ENCODE assay signal across 16 cellular contexts in genomic region chr3:121488628-121489027, GRCh38. TPM values are rescaled to one million over a fixed set of nuclear protein-coding genes. Genes with fewer than 3 reads are reported as not detected.
DNase-seq lines count a peak whose midpoint lies in the region; ATAC-seq and TF ChIP-seq lines count a peak whose summit lies in the region.
"Had no signal": no experiment of that assay in that cellular context is flagged by ENCODE, and none has a peak within 500 bp of the region (broad histone marks: within the 10 kb centered on the region; RNA-seq: fewer than 3 reads in every experiment).

No MANE protein-coding gene starts in this region.

- no peak for ATAC-seq in GM18867 (IDR thresholded peaks at IDR 0.05; ENCODE audit: unreplicated experiment)
- ATAC-seq: T-helper 17 cell had no signal

- H3K4me3 ChIP-seq in choroid plexus epithelial cell (ENCODE audit: low read depth, low read length): no peak overlapping the region
- H3K4me3 ChIP-seq: MG63, smooth muscle cell, tibial artery had no signal

- TF ChIP-seq CTCF in choroid plexus epithelial cell (conservative IDR thresholded peaks at IDR 0.05; ENCODE audit: low read depth, low read length): peak; percentile 43

- DNase-seq in ELR (ENCODE audit: low read depth) (peak; percentile 11), NCI-H524 treated with DMSO at 0.1 percent for 48 hours (lab: John Stamatoyannopoulos, UW) (peak; percentile 21), choroid plexus epithelial cell (ENCODE audit: low read depth) (peak; percentile 51), left kidney (ENCODE audit: low read depth, low spot score) (peak; percentile 9), H4 (ENCODE audit: low spot score) (no peak), RKO (ENCODE audit: low spot score) (no peak), dermis blood vessel endothelial cell (no peak)
- DNase-seq: activated naive CD4-positive, alpha-beta T cell; BE2C; MG63; NCI-H2029; posterior cingulate gyrus; T-helper 17 cell; tibial artery had no signal

RNA-seq across cellular contexts. Expression of gene POLQ, which starts 57.2 kb away (rescaled TPM):
- 5.4 and 8.9 TPM in 2 replicates for total RNA-seq in H4 (2014; rRNA removed; shearing (Covaris generic))
- total RNA-seq in dermis blood vessel endothelial cell: 3.9 and 8.1 TPM in 2 replicates

Comparison
In these comparisons a context has a peak if more than half of its experiments do, and no peak if none do; other contexts are left out.
1. DNase-seq: peak in ELR (single experiment), NCI-H524 treated with DMSO at 0.1 percent for 48 hours (single experiment), choroid plexus epithelial cell (single experiment) and left kidney (single experiment); none in H4 (single experiment), RKO (single experiment) and dermis blood vessel endothelial cell (single experiment).